23 cellular contexts compared by ENCODE assay signal in the genomic region with DNA sequence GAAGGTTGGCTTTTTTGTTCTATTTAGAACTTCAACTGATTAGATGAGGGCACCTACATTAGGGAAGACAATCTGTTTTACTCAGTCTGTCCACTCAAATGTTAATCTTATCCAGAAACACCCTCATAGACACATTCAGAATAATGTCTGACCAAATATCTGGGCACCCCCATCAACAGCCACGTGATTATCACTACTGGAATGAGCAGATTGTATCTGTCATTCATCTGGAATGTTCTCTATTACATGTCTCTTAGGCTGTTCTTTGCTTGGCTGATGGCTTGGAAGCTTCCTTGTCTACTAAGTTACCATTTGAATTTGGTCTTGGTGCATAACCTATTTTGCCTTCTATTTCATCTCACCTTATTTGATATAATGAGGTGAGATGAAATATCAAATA. TPM values are rescaled to one million over a fixed set of nuclear protein-coding genes. Genes with fewer than 3 reads are reported as not detected.
DNase-seq lines count a peak whose midpoint lies in the region; ATAC-seq, FAIRE-seq and TF ChIP-seq lines count a peak whose summit lies in the region.
"Had no signal": no experiment of that assay in that cellular context is flagged by ENCODE, and none has a peak within 500 bp of the region (broad histone marks: within the 10 kb centered on the region; RNA-seq: fewer than 3 reads in every experiment).

No MANE protein-coding gene starts in this region.

- CTCF ChIA-PET in T-cell (lab: Charles Lee): no interaction called here

- no peaks in the 10 kb centered on the region for H3K79me2 ChIP-seq in astrocyte (ENCODE audit: insufficient read depth, low read length)

- DNase-seq in HS-5 (ENCODE audit: low read depth) (peak; percentile 8), astrocyte (ENCODE audit: low read depth) (peak; percentile 19), foreskin keratinocyte (peak in 1 of 2 donors; percentile 52), HuH-7.5 (ENCODE audit: low spot score) (no peak), putamen (ENCODE audit: low spot score) (no peak), T-cell (no peak)
- DNase-seq: activated CD4-positive, CD25-positive, alpha-beta regulatory T cell treated with anti-CD3 and anti-CD28 coated beads, Interleukin-2, amount 50 U/mL, for 72 hours; adrenal gland; NCI-H1417 treated with DMSO at 0.1 percent for 48 hours; NCI-H82; occipital lobe; PC-3; sigmoid colon; T1000; uterus had no signal

- peak overlapping the region; percentile 22 for H3K4me3 Mint-ChIP-seq in astrocyte (ENCODE audit: unreplicated experiment)
- H3K4me3 Mint-ChIP-seq in T-cell: no peak overlapping the region
- H3K4me3 Mint-ChIP-seq: activated T-helper 17 cell treated with anti-CD3 and anti-CD28 coated beads, Interleukin-2, amount 50 U/mL, for 72 hours had no signal

- peak; percentile 63 for ATAC-seq in foreskin keratinocyte
- ATAC-seq in HG03354 (IDR thresholded peaks at IDR 0.05; ENCODE audit: poor library complexity, severe bottlenecking, unreplicated experiment): no peak
- no peak for ATAC-seq in T-cell (replicated peaks in 1 of 4)
- ATAC-seq: activated T-helper 17 cell treated with anti-CD3 and anti-CD28 coated beads, Interleukin-2, amount 50 U/mL, for 72 hours; GM12878; left lobe of liver; PC-3 had no signal

- no peaks in the 10 kb centered on the region for H4K20me1 ChIP-seq in astrocyte (ENCODE audit: insufficient read depth, low read length)
- H4K20me1 ChIP-seq: BLaER1 had no signal

- no peak for FAIRE-seq in astrocyte (lab: Jason Lieb, UNC)
- FAIRE-seq: D721Med, frontal cortex, G401.6, GM12878 had no signal

- H3K36me3 Mint-ChIP-seq in astrocyte (ENCODE audit: low read depth, unreplicated experiment) (no peaks in the 10 kb centered on the region), T-cell (no peaks in the 10 kb centered on the region)

- POLR2A ChIA-PET in T-cell (lab: Charles Lee): no interaction called here

- H3K4me1 Mint-ChIP-seq in astrocyte (ENCODE audit: low read depth, unreplicated experiment) (peaks cover 13% of the 10 kb centered on the region), T-cell (no peaks in the 10 kb centered on the region)
- H3K4me1 Mint-ChIP-seq: activated T-helper 17 cell treated with anti-CD3 and anti-CD28 coated beads, Interleukin-2, amount 50 U/mL, for 72 hours had no signal

- H3K27me3 Mint-ChIP-seq in astrocyte (ENCODE audit: low read depth, unreplicated experiment) (no peaks in the 10 kb centered on the region), T-cell (peaks cover 13 to 31% of the 10 kb centered on the region in 2 donors)

- H3K27ac ChIP-seq in astrocyte (ENCODE audit: low read depth, low read length) (no peak overlapping the region), foreskin keratinocyte (no peak overlapping the region)
- H3K27ac ChIP-seq: adrenal gland, BLaER1, sigmoid colon, uterus had no signal

- no peak overlapping the region for H3K4me3 ChIP-seq in astrocyte (ENCODE audit: insufficient read depth, low read depth, low read length)
- H3K4me3 ChIP-seq: adrenal gland, BLaER1, GM12878, sigmoid colon, uterus had no signal

- H3K36me3 ChIP-seq in astrocyte (ENCODE audit: insufficient read depth, low read length): no peaks in the 10 kb centered on the region
- H3K36me3 ChIP-seq: adrenal gland, BLaER1, sigmoid colon, uterus had no signal

- H3K4me2 ChIP-seq in astrocyte (ENCODE audit: low read length): no peak overlapping the region
- H3K4me2 ChIP-seq: BLaER1 had no signal

- no peak for TF ChIP-seq CTCF in astrocyte (IDR thresholded peaks at IDR 0.05; ENCODE audit: insufficient read depth, low read depth, low read length)
- no peak for TF ChIP-seq CTCF in foreskin keratinocyte (conservative IDR thresholded peaks at IDR 0.05)

- H3K9ac ChIP-seq in astrocyte (ENCODE audit: low read length): no peak overlapping the region
- H3K9ac ChIP-seq: BLaER1 had no signal

- no peaks in the 10 kb centered on the region for H3K4me1 ChIP-seq in astrocyte (ENCODE audit: insufficient read depth, low read length)
- no peaks in the 10 kb centered on the region for H3K4me1 ChIP-seq in foreskin keratinocyte
- H3K4me1 ChIP-seq: adrenal gland, BLaER1, sigmoid colon, uterus had no signal

- H3K27me3 ChIP-seq in astrocyte (ENCODE audit: insufficient read depth, low read length): no peaks in the 10 kb centered on the region
- peaks cover 40% of the 10 kb centered on the region for H3K27me3 ChIP-seq in foreskin keratinocyte
- H3K27me3 ChIP-seq: adrenal gland, BLaER1, sigmoid colon, uterus had no signal

- no peaks in the 10 kb centered on the region for H3K9me3 ChIP-seq in astrocyte (ENCODE audit: insufficient read depth, low read depth, low read length)
- H3K9me3 ChIP-seq: adrenal gland, BLaER1, sigmoid colon, uterus had no signal

- H3K9me3 Mint-ChIP-seq in astrocyte (ENCODE audit: unreplicated experiment) (no peaks in the 10 kb centered on the region), T-cell (no peaks in the 10 kb centered on the region)
- H3K9me3 Mint-ChIP-seq: activated T-helper 17 cell treated with anti-CD3 and anti-CD28 coated beads, Interleukin-2, amount 50 U/mL, for 72 hours had no signal

- no peak overlapping the region for H2AFZ ChIP-seq in astrocyte (ENCODE audit: low read depth, low read length)

- H3K27ac Mint-ChIP-seq in astrocyte (ENCODE audit: unreplicated experiment) (peak overlapping the region; percentile 80), T-cell (no peak overlapping the region)
- H3K27ac Mint-ChIP-seq: activated T-helper 17 cell treated with anti-CD3 and anti-CD28 coated beads, Interleukin-2, amount 50 U/mL, for 72 hours had no signal

RNA-seq across cellular contexts. Expression of a gene that starts 15.7 kb away (rescaled TPM):
- total RNA-seq in astrocyte (12.7 and 14.3 TPM in 2 replicates), foreskin keratinocyte (22.2 and 25.3 TPM in 2 replicates), T-cell (10 to 100 TPM; 14.4 to 19.2 (median 17.7) TPM)
- polyA plus RNA-seq in foreskin keratinocyte: 3.8 and 5.4 TPM in 2 replicates

Comparison
In these comparisons a context has a peak if more than half of its experiments do, and no peak if none do; other contexts are left out.
1. DNase-seq: peak in HS-5 (single experiment) and astrocyte (single experiment); none in HuH-7.5 (single experiment), putamen (single experiment) and T-cell (0 of 34).